18 cellular contexts compared by ENCODE assay signal in the genomic region with DNA sequence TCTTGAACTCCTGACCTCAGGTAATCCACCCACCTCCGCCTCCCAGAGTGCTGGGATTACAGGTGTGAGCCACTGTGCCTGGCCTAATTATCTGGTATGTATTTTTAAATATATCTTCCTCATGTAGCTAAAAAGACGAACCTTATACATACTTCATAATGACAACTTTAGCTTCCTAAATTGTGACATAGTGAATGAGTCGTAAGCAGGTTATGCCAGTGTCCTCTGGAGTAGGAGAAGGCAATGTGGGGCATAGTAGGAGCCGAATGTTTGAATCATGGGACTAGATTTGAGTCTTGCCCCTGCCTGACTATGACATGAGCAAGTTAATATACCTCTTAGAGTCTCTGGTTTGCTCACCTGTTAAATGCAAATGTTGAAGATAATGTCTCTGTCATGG.
DNase-seq lines count a peak whose midpoint lies in the region; ATAC-seq, FAIRE-seq and TF ChIP-seq lines count a peak whose summit lies in the region.
"Had no signal": no experiment of that assay in that cellular context is flagged by ENCODE, and none has a peak within 500 bp of the region (broad histone marks: within the 10 kb centered on the region; RNA-seq: fewer than 3 reads in every experiment).

No MANE protein-coding gene starts in this region.

- DNase-seq in A549 (ENCODE audit: low read depth in 1 of 2, low spot score in 1 of 2): peak in 1 of 2 experiments; percentile 43
- DNase-seq in HT-29 (ENCODE audit: low spot score): peak; percentile 19
- peak; percentile 49 to 59 for DNase-seq in SW 1271 (lab: John Stamatoyannopoulos, UW)
- peak; percentile 46 for DNase-seq in fibroblast of peridontal ligament (ENCODE audit: extremely low read depth)
- no peak for DNase-seq in ovary
- DNase-seq in H4 (ENCODE audit: low spot score): no peak
- DNase-seq in CD4-positive, alpha-beta memory T cell: no peak
- DNase-seq: activated effector memory CD4-positive, alpha-beta T cell treated with Interleukin-2 at 50 U/mL for 16 hours; aorta; Calu3; erythroblast; Karpas-422; NCI-H1694; NCI-H510A; pancreas; stimulated activated naive CD4-positive, alpha-beta T cell treated with Interleukin-2 at 50 U/mL for 16 hours had no signal

- no peaks in the 10 kb centered on the region for H3K9me3 ChIP-seq in A549
- no peaks in the 10 kb centered on the region for H3K9me3 ChIP-seq in ovary
- no peaks in the 10 kb centered on the region for H3K9me3 ChIP-seq in CD4-positive, alpha-beta memory T cell (ENCODE audit: control insufficient read depth in 1 of 2, low read length in 2 of 2)
- H3K9me3 ChIP-seq: pancreas, upper lobe of left lung had no signal

- POLR2A ChIA-PET in A549 (lab: Yijun Ruan, JAX): interaction anchor here (0.5 kb wide), 1 partner anchor 95 kb away, joined by 4 read pairs; no protein-coding TSS in a partner anchor
- POLR2A ChIA-PET in CD4-positive, alpha-beta memory T cell (lab: Charles Lee; ENCODE audit: partially characterized antibody): no interaction called here

- CTCF ChIA-PET in A549 (lab: Yijun Ruan, JAX): no interaction called here
- CTCF ChIA-PET in CD4-positive, alpha-beta memory T cell (lab: Charles Lee; ENCODE audit: partially characterized antibody): no interaction called here

- H3K4me3 Mint-ChIP-seq in CD4-positive, alpha-beta memory T cell: no peak overlapping the region

- H3K36me3 ChIP-seq in ovary: no peaks in the 10 kb centered on the region
- no peaks in the 10 kb centered on the region for H3K36me3 ChIP-seq in CD4-positive, alpha-beta memory T cell (ENCODE audit: insufficient read depth, low read length)

- H3K27me3 Mint-ChIP-seq in CD4-positive, alpha-beta memory T cell: no peaks in the 10 kb centered on the region

- peak overlapping the region; percentile 41 to 74 for H3K27ac ChIP-seq in A549
- no peak overlapping the region for H3K27ac ChIP-seq in ovary
- no peak overlapping the region for H3K27ac ChIP-seq in CD4-positive, alpha-beta memory T cell (ENCODE audit: low read depth, low read length)
- H3K27ac ChIP-seq: pancreas, upper lobe of left lung had no signal

- TF ChIP-seq EP300 in A549 (IDR thresholded peaks at IDR 0.05): no peak
- no peak for TF ChIP-seq EP300 in ovary (IDR thresholded peaks at IDR 0.05)

- FAIRE-seq in A549 (lab: Jason Lieb, UNC): no peak
- FAIRE-seq: pancreas had no signal

- intact Hi-C loops in ovary (cut with DNase I): no loop called here
- intact Hi-C loops in CD4-positive, alpha-beta memory T cell (cut with micrococcal nuclease): no loop called here

- H3K9me3 Mint-ChIP-seq in CD4-positive, alpha-beta memory T cell: no peaks in the 10 kb centered on the region

- H3K27ac Mint-ChIP-seq in CD4-positive, alpha-beta memory T cell: no peak overlapping the region

- TF ChIP-seq POLR2A in A549 (IDR thresholded peaks at IDR 0.05; ENCODE audit: low read length): no peak
- no peak for TF ChIP-seq POLR2A in ovary (IDR thresholded peaks at IDR 0.05)

- WGBS in A549 (ENCODE audit: missing lambda C conversion rate): 51% methylated on average over 4 of the region's 4 CpGs
- 93 to 97% (median 93%) methylated on average over 4 of the region's 4 CpGs for WGBS in ovary, 3 donors

- TF ChIP-seq RAD21 in A549 (conservative IDR thresholded peaks at IDR 0.05 in 1 of 2, IDR thresholded peaks at IDR 0.05 in 1 of 2): no peak

- ATAC-seq in A549: peak; percentile 63 to 76
- ATAC-seq in HG02571 (IDR thresholded peaks at IDR 0.05; ENCODE audit: unreplicated experiment): no peak
- ATAC-seq: pancreas had no signal

- peaks cover 27 to 36% of the 10 kb centered on the region in 2 donors for H3K36me3 Mint-ChIP-seq in CD4-positive, alpha-beta memory T cell

- H3K4me1 Mint-ChIP-seq in CD4-positive, alpha-beta memory T cell: peaks cover 0 to 3% (median 0%) of the 10 kb centered on the region in 4 donors

- H3K27me3 ChIP-seq in ovary: no peaks in the 10 kb centered on the region
- no peaks in the 10 kb centered on the region for H3K27me3 ChIP-seq in CD4-positive, alpha-beta memory T cell (ENCODE audit: insufficient read depth, low read length)
- H3K27me3 ChIP-seq: pancreas, upper lobe of left lung had no signal

- H3K4me3 ChIP-seq in A549: no peak overlapping the region
- H3K4me3 ChIP-seq in ovary: no peak overlapping the region
- H3K4me3 ChIP-seq in CD4-positive, alpha-beta memory T cell (ENCODE audit: low read length in 2 of 2): no peak overlapping the region
- H3K4me3 ChIP-seq: pancreas, upper lobe of left lung had no signal

- TF ChIP-seq CTCF in A549 (IDR thresholded peaks at IDR 0.05) (no peak), ovary (IDR thresholded peaks at IDR 0.05) (no peak)

- H3K4me2 ChIP-seq in A549: peak overlapping the region; percentile 43

- H3K4me1 ChIP-seq in A549: peaks cover 36% of the 10 kb centered on the region
- peaks cover 1% of the 10 kb centered on the region for H3K4me1 ChIP-seq in ovary (ENCODE audit: insufficient read depth)
- H3K4me1 ChIP-seq in CD4-positive, alpha-beta memory T cell (ENCODE audit: insufficient read depth, low read length): no peaks in the 10 kb centered on the region
- H3K4me1 ChIP-seq: pancreas, upper lobe of left lung had no signal

TF ChIP-seq in A549, 52 proteins besides CTCF, POLR2A, EP300 and RAD21:
- TF ChIP-seq SREBF2 (IDR thresholded peaks at IDR 0.05): no peak
- TF ChIP-seq FOSL2 (IDR thresholded peaks at IDR 0.05): no peak
- peak; percentile 32; the same call in 1 of the 2 replicates for TF ChIP-seq FOSL2 (CRISPR knock-in tag; IDR thresholded peaks at IDR 0.05)

Comparison
In these comparisons a context has a peak if more than half of its experiments do, and no peak if none do; other contexts are left out.
1. DNase-seq: peak in HT-29 (single experiment), SW 1271 (2 of 2) and fibroblast of peridontal ligament (single experiment); none in ovary (0 of 5), H4 (single experiment) and CD4-positive, alpha-beta memory T cell (0 of 5).
2. H3K27ac ChIP-seq: peak in A549 (2 of 2); none in ovary (0 of 2) and CD4-positive, alpha-beta memory T cell (single experiment).